Comparison of ENCODE assay signal across 20 cellular contexts in genomic region chr12:97927991-97928390, GRCh38.
"Had no signal": no experiment of that assay in that cellular context is flagged by ENCODE, and none has a peak within 500 bp of the region (broad histone marks: within the 10 kb centered on the region; RNA-seq: fewer than 3 reads in every experiment).

No MANE protein-coding gene starts in this region.

- H3K27me3 Mint-ChIP-seq: activated CD4-positive, alpha-beta T cell treated with anti-CD3 and anti-CD28 coated beads, Interleukin-2, amount 10 ng/mL, durations not matched to agents 24 days and 14 days; activated CD8-positive, alpha-beta memory T cell treated with anti-CD3 and anti-CD28 coated beads, Interleukin-2, amount 10 ng/mL, durations not matched to agents 7 days and 5 days; activated naive CD8-positive, alpha-beta T cell treated with anti-CD3 and anti-CD28 coated beads, Interleukin-2, amount 50 U/mL, for 24 hours; activated T-cell treated with anti-CD3 and anti-CD28 coated beads, Interleukin-2, amount 50 U/mL, for 24 hours; T-helper 17 cell had no signal

- H3K4me3 Mint-ChIP-seq: activated CD4-positive, alpha-beta T cell treated with anti-CD3 and anti-CD28 coated beads, Interleukin-2, amount 10 ng/mL, durations not matched to agents 24 days and 14 days; activated CD8-positive, alpha-beta memory T cell treated with anti-CD3 and anti-CD28 coated beads, Interleukin-2, amount 10 ng/mL, durations not matched to agents 7 days and 5 days; activated naive CD8-positive, alpha-beta T cell treated with anti-CD3 and anti-CD28 coated beads, Interleukin-2, amount 50 U/mL, for 24 hours; activated T-cell treated with anti-CD3 and anti-CD28 coated beads, Interleukin-2, amount 50 U/mL, for 24 hours; T-helper 17 cell; WTC11 had no signal

- H3K36me3 Mint-ChIP-seq: activated CD8-positive, alpha-beta memory T cell treated with anti-CD3 and anti-CD28 coated beads, Interleukin-2, amount 10 ng/mL, durations not matched to agents 7 days and 5 days; activated naive CD4-positive, alpha-beta T cell treated with anti-CD3 and anti-CD28 coated beads, Interleukin-2, amount 50 U/mL, for 72 hours; WTC11 had no signal

- H3K9me3 Mint-ChIP-seq: activated CD4-positive, alpha-beta T cell treated with anti-CD3 and anti-CD28 coated beads, Interleukin-2, amount 10 ng/mL, durations not matched to agents 24 days and 14 days; activated naive CD8-positive, alpha-beta T cell treated with anti-CD3 and anti-CD28 coated beads, Interleukin-2, amount 50 U/mL, for 24 hours; activated T-cell treated with anti-CD3 and anti-CD28 coated beads, Interleukin-2, amount 50 U/mL, for 24 hours; WTC11 had no signal

- H3K4me1 Mint-ChIP-seq: activated CD4-positive, alpha-beta T cell treated with anti-CD3 and anti-CD28 coated beads, Interleukin-2, amount 10 ng/mL, durations not matched to agents 24 days and 14 days; activated CD8-positive, alpha-beta memory T cell treated with anti-CD3 and anti-CD28 coated beads, Interleukin-2, amount 10 ng/mL, durations not matched to agents 7 days and 5 days; activated naive CD8-positive, alpha-beta T cell treated with anti-CD3 and anti-CD28 coated beads, Interleukin-2, amount 50 U/mL, for 24 hours; T-helper 17 cell; WTC11 had no signal

- DNase-seq: activated CD4-positive, alpha-beta T cell treated with anti-CD3 and anti-CD28 coated beads for 1 hour; activated CD4-positive, alpha-beta T cell treated with anti-CD3 and anti-CD28 coated beads, Interleukin-2, amount 10 ng/mL, durations not matched to agents 24 days and 14 days; activated CD4-positive, alpha-beta T cell treated with anti-CD3 and anti-CD28 coated beads, Interleukin-2, amount 50 U/mL, for 48 hours; activated CD8-positive, alpha-beta memory T cell treated with anti-CD3 and anti-CD28 coated beads, Interleukin-2, amount 10 ng/mL, durations not matched to agents 7 days and 5 days; activated effector memory CD4-positive, alpha-beta T cell treated with anti-CD3 and anti-CD28 coated beads, Interleukin-2, amount 50 U/mL, for 16 hours; activated naive CD4-positive, alpha-beta T cell treated with Interleukin-2 at 50 U/mL for 16 hours; activated naive CD8-positive, alpha-beta T cell treated with anti-CD3 and anti-CD28 coated beads, Interleukin-2, amount 50 U/mL, for 24 hours; activated T-cell treated with anti-CD3 and anti-CD28 coated beads, Interleukin-2, amount 50 U/mL, for 24 hours; cerebellar nuclear complex; MM.1S; NCI-H2171 treated with DMSO at 0.1 percent for 48 hours; NCI-H226; NCI-H510A; NCI-H526 treated with DMSO at 0.1 percent for 48 hours; NCI-H82; SIG-M5; T-helper 17 cell; T-helper 9 cell had no signal

- H3K27ac Mint-ChIP-seq: activated CD4-positive, alpha-beta T cell treated with anti-CD3 and anti-CD28 coated beads, Interleukin-2, amount 10 ng/mL, durations not matched to agents 24 days and 14 days; activated CD8-positive, alpha-beta memory T cell treated with anti-CD3 and anti-CD28 coated beads, Interleukin-2, amount 10 ng/mL, durations not matched to agents 7 days and 5 days; activated naive CD8-positive, alpha-beta T cell treated with anti-CD3 and anti-CD28 coated beads, Interleukin-2, amount 50 U/mL, for 24 hours; activated T-cell treated with anti-CD3 and anti-CD28 coated beads, Interleukin-2, amount 50 U/mL, for 24 hours; T-helper 17 cell; WTC11 had no signal

- ATAC-seq: activated CD8-positive, alpha-beta memory T cell treated with anti-CD3 and anti-CD28 coated beads, Interleukin-2, amount 10 ng/mL, durations not matched to agents 7 days and 5 days; activated naive CD4-positive, alpha-beta T cell treated with anti-CD3 and anti-CD28 coated beads, Interleukin-2, amount 50 U/mL, for 72 hours; activated naive CD8-positive, alpha-beta T cell treated with anti-CD3 and anti-CD28 coated beads, Interleukin-2, amount 50 U/mL, for 24 hours; T-helper 17 cell; WTC11 had no signal
